Comparison of ENCODE assay signal across 12 cellular contexts in genomic region chr17:28920191-28920590, GRCh38.
"Had no signal": no experiment of that assay in that cellular context is flagged by ENCODE, and none has a peak within 500 bp of the region (broad histone marks: within the 10 kb centered on the region; RNA-seq: fewer than 3 reads in every experiment).

No MANE protein-coding gene starts in this region.

- H3K27ac Mint-ChIP-seq: memory B cell had no signal

- ATAC-seq: effector memory CD8-positive, alpha-beta T cell; right lobe of liver; stimulated activated memory B cell treated with anti-CD40 and anti-IgM and Interleukin-4, amounts not matched to agents 10 μg/mL and 1 μg/mL and 100 μg/mL, for 72 hours had no signal

- H3K27ac ChIP-seq: coronary artery, left ventricle myocardium inferior, prostate gland, right lobe of liver, tibial artery had no signal

- H3K4me1 ChIP-seq: prostate gland, right lobe of liver, tibial artery had no signal

- H3K27me3 Mint-ChIP-seq: effector memory CD8-positive, alpha-beta T cell; memory B cell; stimulated activated memory B cell treated with anti-CD40 and anti-IgM and Interleukin-4, amounts not matched to agents 10 μg/mL and 1 μg/mL and 100 μg/mL, for 72 hours had no signal

- H3K9me3 ChIP-seq: left ventricle myocardium inferior, prostate gland, right lobe of liver, tibial artery had no signal

- H3K4me3 Mint-ChIP-seq: effector memory CD8-positive, alpha-beta T cell; memory B cell; stimulated activated memory B cell treated with anti-CD40 and anti-IgM and Interleukin-4, amounts not matched to agents 10 μg/mL and 1 μg/mL and 100 μg/mL, for 72 hours had no signal

- H3K27me3 ChIP-seq: right lobe of liver, tibial artery had no signal

- DNase-seq: activated CD8-positive, alpha-beta memory T cell treated with anti-CD3 and anti-CD28 coated beads for 24 hours; effector memory CD8-positive, alpha-beta T cell; kidney; left ventricle myocardium inferior; right lobe of liver; SHP77; T-helper 9 cell; tibial artery had no signal

- H3K4me3 ChIP-seq: coronary artery, left ventricle myocardium inferior, prostate gland, right lobe of liver, tibial artery had no signal

- H3K9me3 Mint-ChIP-seq: effector memory CD8-positive, alpha-beta T cell; memory B cell; stimulated activated memory B cell treated with anti-CD40 and anti-IgM and Interleukin-4, amounts not matched to agents 10 μg/mL and 1 μg/mL and 100 μg/mL, for 72 hours had no signal
